1 cellular context compared by ENCODE assay signal in the genomic region with DNA sequence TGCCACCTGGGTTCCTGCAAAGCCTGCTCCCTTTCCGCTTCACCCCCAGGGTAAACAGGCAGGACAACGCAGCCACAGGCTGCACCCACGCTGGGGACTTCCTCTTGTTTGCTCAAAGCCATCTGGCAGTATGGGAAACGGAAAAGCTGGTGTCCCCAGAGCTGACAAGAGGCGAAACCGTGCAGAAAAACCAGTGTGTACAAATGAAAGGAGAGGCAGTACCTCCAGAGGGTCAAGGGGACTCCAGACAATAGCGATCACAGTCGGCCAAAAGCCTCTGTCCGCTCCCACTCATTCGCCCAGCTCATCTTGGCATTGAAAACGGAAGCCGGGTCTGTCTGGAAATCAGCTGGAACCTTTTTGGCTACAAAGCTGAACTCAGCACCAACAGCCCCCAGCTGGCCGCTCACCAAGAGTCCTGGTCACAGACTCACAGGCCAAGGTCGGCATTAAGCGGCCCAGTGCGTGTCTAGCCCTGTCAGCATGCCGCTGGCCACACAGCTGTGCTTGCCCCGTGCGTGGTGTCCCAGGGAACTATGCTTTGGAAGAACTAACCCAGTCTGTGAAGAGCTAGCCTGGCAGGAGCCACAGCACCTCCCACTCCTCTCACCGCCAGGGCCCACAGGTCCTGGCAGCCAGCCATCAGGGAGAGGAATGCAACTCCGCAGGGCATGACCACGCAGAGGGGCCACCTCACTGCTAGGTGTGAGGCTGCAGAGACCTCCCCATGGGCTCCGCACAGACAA.
A peak's percentile ranks its signal among the peaks of the same experiment; 100 is the strongest.
TF ChIP-seq lines count a peak whose summit lies in the region.

No MANE protein-coding gene starts in this region.

TF ChIP-seq in HepG2, 621 proteins besides CTCF, POLR2A, EP300 and RAD21 (continued from another document and continues in another):
- TF ChIP-seq, protein P1, sequence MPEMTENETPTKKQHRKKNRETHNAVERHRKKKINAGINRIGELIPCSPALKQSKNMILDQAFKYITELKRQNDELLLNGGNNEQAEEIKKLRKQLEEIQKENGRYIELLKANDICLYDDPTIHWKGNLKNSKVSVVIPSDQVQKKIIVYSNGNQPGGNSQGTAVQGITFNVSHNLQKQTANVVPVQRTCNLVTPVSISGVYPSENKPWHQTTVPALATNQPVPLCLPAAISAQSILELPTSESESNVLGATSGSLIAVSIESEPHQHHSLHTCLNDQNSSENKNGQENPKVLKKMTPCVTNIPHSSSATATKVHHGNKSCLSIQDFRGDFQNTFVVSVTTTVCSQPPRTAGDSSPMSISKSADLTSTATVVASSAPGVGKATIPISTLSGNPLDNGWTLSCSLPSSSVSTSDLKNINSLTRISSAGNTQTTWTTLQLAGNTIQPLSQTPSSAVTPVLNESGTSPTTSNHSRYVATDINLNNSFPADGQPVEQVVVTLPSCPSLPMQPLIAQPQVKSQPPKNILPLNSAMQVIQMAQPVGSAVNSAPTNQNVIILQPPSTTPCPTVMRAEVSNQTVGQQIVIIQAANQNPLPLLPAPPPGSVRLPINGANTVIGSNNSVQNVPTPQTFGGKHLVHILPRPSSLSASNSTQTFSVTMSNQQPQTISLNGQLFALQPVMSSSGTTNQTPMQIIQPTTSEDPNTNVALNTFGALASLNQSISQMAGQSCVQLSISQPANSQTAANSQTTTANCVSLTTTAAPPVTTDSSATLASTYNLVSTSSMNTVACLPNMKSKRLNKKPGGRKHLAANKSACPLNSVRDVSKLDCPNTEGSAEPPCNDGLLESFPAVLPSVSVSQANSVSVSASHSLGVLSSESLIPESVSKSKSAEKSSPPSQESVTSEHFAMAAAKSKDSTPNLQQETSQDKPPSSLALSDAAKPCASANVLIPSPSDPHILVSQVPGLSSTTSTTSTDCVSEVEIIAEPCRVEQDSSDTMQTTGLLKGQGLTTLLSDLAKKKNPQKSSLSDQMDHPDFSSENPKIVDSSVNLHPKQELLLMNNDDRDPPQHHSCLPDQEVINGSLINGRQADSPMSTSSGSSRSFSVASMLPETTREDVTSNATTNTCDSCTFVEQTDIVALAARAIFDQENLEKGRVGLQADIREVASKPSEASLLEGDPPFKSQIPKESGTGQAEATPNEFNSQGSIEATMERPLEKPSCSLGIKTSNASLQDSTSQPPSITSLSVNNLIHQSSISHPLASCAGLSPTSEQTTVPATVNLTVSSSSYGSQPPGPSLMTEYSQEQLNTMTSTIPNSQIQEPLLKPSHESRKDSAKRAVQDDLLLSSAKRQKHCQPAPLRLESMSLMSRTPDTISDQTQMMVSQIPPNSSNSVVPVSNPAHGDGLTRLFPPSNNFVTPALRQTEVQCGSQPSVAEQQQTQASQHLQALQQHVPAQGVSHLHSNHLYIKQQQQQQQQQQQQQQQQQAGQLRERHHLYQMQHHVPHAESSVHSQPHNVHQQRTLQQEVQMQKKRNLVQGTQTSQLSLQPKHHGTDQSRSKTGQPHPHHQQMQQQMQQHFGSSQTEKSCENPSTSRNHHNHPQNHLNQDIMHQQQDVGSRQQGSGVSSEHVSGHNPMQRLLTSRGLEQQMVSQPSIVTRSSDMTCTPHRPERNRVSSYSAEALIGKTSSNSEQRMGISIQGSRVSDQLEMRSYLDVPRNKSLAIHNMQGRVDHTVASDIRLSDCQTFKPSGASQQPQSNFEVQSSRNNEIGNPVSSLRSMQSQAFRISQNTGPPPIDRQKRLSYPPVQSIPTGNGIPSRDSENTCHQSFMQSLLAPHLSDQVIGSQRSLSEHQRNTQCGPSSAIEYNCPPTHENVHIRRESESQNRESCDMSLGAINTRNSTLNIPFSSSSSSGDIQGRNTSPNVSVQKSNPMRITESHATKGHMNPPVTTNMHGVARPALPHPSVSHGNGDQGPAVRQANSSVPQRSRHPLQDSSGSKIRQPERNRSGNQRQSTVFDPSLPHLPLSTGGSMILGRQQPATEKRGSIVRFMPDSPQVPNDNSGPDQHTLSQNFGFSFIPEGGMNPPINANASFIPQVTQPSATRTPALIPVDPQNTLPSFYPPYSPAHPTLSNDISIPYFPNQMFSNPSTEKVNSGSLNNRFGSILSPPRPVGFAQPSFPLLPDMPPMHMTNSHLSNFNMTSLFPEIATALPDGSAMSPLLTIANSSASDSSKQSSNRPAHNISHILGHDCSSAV (CRISPR knock-in tag; IDR thresholded peaks at IDR 0.05; ENCODE audit: borderline replicate concordance): no peak
- TF ChIP-seq KDM3A (CRISPR knock-in tag; IDR thresholded peaks at IDR 0.05; ENCODE audit: low read depth) (0 out of 2 replicates have a peak, but pooled peaks have one; percentile 45), HDAC6 (IDR thresholded peaks at IDR 0.05; ENCODE audit: low read depth, low read length) (no peak), ZNF883 (CRISPR knock-in tag; IDR thresholded peaks at IDR 0.05; ENCODE audit: not compliant biosample characterization) (peak; percentile 81), BHLHE40 (IDR thresholded peaks at IDR 0.05; ENCODE audit: low read length) (no peak), ZNF547 (CRISPR knock-in tag; IDR thresholded peaks at IDR 0.05) (peak; percentile 75), ZNF160 (CRISPR knock-in tag; IDR thresholded peaks at IDR 0.05) (no peak), ZBTB3 (CRISPR knock-in tag; IDR thresholded peaks at IDR 0.05; ENCODE audit: borderline replicate concordance, low read depth) (no peak), ZNF367 (CRISPR knock-in tag; IDR thresholded peaks at IDR 0.05; ENCODE audit: borderline replicate concordance) (no peak), SOX13 (IDR thresholded peaks at IDR 0.05) (peak; percentile 60), SOX13 (CRISPR knock-in tag; conservative IDR thresholded peaks at IDR 0.05 in 1 of 2, IDR thresholded peaks at IDR 0.05 in 1 of 2) (peak in 1 of 2 experiments; percentile 84; a peak in 2 of 4 replicates), FIP1L1 (IDR thresholded peaks at IDR 0.05; ENCODE audit: borderline replicate concordance, insufficient read depth, low read depth, low read length) (no peak)
- TF ChIP-seq, protein P2, sequence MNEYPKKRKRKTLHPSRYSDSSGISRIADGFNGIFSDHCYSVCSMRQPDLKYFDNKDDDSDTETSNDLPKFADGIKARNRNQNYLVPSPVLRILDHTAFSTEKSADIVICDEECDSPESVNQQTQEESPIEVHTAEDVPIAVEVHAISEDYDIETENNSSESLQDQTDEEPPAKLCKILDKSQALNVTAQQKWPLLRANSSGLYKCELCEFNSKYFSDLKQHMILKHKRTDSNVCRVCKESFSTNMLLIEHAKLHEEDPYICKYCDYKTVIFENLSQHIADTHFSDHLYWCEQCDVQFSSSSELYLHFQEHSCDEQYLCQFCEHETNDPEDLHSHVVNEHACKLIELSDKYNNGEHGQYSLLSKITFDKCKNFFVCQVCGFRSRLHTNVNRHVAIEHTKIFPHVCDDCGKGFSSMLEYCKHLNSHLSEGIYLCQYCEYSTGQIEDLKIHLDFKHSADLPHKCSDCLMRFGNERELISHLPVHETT (CRISPR knock-in tag; conservative IDR thresholded peaks at IDR 0.05): peak; percentile 14; the same call in 1 of the 2 replicates
- TF ChIP-seq, protein P3, sequence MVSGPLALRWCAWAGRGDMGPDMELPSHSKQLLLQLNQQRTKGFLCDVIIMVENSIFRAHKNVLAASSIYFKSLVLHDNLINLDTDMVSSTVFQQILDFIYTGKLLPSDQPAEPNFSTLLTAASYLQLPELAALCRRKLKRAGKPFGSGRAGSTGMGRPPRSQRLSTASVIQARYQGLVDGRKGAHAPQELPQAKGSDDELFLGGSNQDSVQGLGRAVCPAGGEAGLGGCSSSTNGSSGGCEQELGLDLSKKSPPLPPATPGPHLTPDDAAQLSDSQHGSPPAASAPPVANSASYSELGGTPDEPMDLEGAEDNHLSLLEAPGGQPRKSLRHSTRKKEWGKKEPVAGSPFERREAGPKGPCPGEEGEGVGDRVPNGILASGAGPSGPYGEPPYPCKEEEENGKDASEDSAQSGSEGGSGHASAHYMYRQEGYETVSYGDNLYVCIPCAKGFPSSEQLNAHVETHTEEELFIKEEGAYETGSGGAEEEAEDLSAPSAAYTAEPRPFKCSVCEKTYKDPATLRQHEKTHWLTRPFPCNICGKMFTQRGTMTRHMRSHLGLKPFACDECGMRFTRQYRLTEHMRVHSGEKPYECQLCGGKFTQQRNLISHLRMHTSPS (CRISPR knock-in tag; IDR thresholded peaks at IDR 0.05; ENCODE audit: low read depth): peak; percentile 93
- TF ChIP-seq, protein P4, sequence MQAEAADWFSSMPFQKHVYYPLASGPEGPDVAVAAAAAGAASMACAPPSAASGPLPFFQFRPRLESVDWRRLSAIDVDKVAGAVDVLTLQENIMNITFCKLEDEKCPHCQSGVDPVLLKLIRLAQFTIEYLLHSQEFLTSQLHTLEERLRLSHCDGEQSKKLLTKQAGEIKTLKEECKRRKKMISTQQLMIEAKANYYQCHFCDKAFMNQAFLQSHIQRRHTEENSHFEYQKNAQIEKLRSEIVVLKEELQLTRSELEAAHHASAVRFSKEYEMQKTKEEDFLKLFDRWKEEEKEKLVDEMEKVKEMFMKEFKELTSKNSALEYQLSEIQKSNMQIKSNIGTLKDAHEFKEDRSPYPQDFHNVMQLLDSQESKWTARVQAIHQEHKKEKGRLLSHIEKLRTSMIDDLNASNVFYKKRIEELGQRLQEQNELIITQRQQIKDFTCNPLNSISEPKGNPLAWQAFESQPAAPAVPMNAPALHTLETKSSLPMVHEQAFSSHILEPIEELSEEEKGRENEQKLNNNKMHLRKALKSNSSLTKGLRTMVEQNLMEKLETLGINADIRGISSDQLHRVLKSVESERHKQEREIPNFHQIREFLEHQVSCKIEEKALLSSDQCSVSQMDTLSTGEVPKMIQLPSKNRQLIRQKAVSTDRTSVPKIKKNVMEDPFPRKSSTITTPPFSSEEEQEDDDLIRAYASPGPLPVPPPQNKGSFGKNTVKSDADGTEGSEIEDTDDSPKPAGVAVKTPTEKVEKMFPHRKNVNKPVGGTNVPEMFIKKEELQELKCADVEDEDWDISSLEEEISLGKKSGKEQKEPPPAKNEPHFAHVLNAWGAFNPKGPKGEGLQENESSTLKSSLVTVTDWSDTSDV (CRISPR knock-in tag; IDR thresholded peaks at IDR 0.05): no peak
- TF ChIP-seq, protein P5, sequence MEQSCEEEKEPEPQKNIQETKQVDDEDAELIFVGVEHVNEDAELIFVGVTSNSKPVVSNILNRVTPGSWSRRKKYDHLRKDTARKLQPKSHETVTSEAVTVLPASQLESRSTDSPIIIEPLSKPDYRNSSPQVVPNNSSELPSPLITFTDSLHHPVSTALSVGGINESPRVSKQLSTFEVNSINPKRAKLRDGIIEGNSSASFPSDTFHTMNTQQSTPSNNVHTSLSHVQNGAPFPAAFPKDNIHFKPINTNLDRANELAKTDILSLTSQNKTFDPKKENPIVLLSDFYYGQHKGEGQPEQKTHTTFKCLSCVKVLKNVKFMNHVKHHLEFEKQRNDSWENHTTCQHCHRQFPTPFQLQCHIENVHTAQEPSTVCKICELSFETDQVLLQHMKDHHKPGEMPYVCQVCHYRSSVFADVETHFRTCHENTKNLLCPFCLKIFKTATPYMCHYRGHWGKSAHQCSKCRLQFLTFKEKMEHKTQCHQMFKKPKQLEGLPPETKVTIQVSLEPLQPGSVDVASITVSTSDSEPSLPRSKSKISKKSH (CRISPR knock-in tag; IDR thresholded peaks at IDR 0.05; ENCODE audit: borderline replicate concordance): no peak; the same call in 1 of the 2 replicates
- TF ChIP-seq, protein P6, sequence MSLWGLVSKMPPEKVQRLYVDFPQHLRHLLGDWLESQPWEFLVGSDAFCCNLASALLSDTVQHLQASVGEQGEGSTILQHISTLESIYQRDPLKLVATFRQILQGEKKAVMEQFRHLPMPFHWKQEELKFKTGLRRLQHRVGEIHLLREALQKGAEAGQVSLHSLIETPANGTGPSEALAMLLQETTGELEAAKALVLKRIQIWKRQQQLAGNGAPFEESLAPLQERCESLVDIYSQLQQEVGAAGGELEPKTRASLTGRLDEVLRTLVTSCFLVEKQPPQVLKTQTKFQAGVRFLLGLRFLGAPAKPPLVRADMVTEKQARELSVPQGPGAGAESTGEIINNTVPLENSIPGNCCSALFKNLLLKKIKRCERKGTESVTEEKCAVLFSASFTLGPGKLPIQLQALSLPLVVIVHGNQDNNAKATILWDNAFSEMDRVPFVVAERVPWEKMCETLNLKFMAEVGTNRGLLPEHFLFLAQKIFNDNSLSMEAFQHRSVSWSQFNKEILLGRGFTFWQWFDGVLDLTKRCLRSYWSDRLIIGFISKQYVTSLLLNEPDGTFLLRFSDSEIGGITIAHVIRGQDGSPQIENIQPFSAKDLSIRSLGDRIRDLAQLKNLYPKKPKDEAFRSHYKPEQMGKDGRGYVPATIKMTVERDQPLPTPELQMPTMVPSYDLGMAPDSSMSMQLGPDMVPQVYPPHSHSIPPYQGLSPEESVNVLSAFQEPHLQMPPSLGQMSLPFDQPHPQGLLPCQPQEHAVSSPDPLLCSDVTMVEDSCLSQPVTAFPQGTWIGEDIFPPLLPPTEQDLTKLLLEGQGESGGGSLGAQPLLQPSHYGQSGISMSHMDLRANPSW (CRISPR knock-in tag; IDR thresholded peaks at IDR 0.05; ENCODE audit: borderline replicate concordance): peak; percentile 23; the same call in 1 of the 2 replicates
- TF ChIP-seq, protein P7, sequence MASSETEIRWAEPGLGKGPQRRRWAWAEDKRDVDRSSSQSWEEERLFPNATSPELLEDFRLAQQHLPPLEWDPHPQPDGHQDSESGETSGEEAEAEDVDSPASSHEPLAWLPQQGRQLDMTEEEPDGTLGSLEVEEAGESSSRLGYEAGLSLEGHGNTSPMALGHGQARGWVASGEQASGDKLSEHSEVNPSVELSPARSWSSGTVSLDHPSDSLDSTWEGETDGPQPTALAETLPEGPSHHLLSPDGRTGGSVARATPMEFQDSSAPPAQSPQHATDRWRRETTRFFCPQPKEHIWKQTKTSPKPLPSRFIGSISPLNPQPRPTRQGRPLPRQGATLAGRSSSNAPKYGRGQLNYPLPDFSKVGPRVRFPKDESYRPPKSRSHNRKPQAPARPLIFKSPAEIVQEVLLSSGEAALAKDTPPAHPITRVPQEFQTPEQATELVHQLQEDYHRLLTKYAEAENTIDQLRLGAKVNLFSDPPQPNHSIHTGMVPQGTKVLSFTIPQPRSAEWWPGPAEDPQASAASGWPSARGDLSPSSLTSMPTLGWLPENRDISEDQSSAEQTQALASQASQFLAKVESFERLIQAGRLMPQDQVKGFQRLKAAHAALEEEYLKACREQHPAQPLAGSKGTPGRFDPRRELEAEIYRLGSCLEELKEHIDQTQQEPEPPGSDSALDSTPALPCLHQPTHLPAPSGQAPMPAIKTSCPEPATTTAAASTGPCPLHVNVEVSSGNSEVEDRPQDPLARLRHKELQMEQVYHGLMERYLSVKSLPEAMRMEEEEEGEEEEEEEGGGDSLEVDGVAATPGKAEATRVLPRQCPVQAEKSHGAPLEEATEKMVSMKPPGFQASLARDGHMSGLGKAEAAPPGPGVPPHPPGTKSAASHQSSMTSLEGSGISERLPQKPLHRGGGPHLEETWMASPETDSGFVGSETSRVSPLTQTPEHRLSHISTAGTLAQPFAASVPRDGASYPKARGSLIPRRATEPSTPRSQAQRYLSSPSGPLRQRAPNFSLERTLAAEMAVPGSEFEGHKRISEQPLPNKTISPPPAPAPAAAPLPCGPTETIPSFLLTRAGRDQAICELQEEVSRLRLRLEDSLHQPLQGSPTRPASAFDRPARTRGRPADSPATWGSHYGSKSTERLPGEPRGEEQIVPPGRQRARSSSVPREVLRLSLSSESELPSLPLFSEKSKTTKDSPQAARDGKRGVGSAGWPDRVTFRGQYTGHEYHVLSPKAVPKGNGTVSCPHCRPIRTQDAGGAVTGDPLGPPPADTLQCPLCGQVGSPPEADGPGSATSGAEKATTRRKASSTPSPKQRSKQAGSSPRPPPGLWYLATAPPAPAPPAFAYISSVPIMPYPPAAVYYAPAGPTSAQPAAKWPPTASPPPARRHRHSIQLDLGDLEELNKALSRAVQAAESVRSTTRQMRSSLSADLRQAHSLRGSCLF (CRISPR knock-in tag; IDR thresholded peaks at IDR 0.05; ENCODE audit: borderline replicate concordance): no peak
- TF ChIP-seq, protein P8, sequence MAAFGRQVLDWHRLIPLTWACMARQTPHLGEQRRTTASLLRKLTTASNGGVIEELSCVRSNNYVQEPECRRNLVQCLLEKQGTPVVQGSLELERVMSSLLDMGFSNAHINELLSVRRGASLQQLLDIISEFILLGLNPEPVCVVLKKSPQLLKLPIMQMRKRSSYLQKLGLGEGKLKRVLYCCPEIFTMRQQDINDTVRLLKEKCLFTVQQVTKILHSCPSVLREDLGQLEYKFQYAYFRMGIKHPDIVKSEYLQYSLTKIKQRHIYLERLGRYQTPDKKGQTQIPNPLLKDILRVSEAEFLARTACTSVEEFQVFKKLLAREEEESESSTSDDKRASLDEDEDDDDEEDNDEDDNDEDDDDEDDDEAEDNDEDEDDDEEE (CRISPR knock-in tag; IDR thresholded peaks at IDR 0.05): no peak
